Comparison of ENCODE assay signal across 1 cellular context in the genomic region with DNA sequence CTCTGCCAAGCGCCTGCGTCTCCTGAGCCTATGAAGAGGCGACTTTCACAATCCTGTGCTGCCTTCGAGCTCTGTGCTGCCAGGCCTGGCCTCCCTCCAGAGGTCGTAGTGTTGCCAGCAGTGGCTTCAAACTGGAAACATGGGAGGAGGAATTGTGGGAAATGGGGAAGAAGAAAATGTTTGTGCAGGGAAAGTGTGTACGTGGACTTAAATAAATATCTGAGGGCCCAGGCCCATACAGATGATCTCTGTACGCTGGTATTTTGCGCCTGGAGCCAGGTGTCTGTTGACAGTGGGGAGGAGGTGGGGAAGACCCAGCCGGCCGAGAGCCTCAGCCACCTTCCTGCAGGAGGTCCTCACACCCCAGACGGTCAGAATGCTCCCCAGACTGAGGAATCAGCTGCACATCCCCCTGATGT.
A peak's percentile ranks its signal among the peaks of the same experiment; 100 is the strongest.
TF ChIP-seq lines count a peak whose summit lies in the region.

No MANE protein-coding gene starts in this region.

TF ChIP-seq in A549, 52 proteins besides CTCF, POLR2A, EP300 and RAD21 (continued from another document):
- TF ChIP-seq, protein P1, sequence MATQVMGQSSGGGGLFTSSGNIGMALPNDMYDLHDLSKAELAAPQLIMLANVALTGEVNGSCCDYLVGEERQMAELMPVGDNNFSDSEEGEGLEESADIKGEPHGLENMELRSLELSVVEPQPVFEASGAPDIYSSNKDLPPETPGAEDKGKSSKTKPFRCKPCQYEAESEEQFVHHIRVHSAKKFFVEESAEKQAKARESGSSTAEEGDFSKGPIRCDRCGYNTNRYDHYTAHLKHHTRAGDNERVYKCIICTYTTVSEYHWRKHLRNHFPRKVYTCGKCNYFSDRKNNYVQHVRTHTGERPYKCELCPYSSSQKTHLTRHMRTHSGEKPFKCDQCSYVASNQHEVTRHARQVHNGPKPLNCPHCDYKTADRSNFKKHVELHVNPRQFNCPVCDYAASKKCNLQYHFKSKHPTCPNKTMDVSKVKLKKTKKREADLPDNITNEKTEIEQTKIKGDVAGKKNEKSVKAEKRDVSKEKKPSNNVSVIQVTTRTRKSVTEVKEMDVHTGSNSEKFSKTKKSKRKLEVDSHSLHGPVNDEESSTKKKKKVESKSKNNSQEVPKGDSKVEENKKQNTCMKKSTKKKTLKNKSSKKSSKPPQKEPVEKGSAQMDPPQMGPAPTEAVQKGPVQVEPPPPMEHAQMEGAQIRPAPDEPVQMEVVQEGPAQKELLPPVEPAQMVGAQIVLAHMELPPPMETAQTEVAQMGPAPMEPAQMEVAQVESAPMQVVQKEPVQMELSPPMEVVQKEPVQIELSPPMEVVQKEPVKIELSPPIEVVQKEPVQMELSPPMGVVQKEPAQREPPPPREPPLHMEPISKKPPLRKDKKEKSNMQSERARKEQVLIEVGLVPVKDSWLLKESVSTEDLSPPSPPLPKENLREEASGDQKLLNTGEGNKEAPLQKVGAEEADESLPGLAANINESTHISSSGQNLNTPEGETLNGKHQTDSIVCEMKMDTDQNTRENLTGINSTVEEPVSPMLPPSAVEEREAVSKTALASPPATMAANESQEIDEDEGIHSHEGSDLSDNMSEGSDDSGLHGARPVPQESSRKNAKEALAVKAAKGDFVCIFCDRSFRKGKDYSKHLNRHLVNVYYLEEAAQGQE (IDR thresholded peaks at IDR 0.05), result no peak
- peak; percentile 46; the same call in 1 of the 2 replicates for TF ChIP-seq FOXS1 (CRISPR knock-in tag; IDR thresholded peaks at IDR 0.05)
- TF ChIP-seq, protein P2, sequence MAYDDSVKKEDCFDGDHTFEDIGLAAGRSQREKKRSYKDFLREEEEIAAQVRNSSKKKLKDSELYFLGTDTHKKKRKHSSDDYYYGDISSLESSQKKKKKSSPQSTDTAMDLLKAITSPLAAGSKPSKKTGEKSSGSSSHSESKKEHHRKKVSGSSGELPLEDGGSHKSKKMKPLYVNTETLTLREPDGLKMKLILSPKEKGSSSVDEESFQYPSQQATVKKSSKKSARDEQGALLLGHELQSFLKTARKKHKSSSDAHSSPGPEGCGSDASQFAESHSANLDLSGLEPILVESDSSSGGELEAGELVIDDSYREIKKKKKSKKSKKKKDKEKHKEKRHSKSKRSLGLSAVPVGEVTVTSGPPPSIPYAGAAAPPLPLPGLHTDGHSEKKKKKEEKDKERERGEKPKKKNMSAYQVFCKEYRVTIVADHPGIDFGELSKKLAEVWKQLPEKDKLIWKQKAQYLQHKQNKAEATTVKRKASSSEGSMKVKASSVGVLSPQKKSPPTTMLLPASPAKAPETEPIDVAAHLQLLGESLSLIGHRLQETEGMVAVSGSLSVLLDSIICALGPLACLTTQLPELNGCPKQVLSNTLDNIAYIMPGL (CRISPR knock-in tag; IDR thresholded peaks at IDR 0.05; ENCODE audit: borderline replicate concordance), result no peak; the same call in 1 of the 2 replicates
- no peak for TF ChIP-seq FOSL2 (IDR thresholded peaks at IDR 0.05)
- TF ChIP-seq FOSL2 (CRISPR knock-in tag; IDR thresholded peaks at IDR 0.05), result peak; percentile 28
- TF ChIP-seq, protein P3, sequence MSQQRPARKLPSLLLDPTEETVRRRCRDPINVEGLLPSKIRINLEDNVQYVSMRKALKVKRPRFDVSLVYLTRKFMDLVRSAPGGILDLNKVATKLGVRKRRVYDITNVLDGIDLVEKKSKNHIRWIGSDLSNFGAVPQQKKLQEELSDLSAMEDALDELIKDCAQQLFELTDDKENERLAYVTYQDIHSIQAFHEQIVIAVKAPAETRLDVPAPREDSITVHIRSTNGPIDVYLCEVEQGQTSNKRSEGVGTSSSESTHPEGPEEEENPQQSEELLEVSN (IDR thresholded peaks at IDR 0.05; ENCODE audit: borderline replicate concordance, low read depth), result peak; percentile 68
- TF ChIP-seq, protein P4, sequence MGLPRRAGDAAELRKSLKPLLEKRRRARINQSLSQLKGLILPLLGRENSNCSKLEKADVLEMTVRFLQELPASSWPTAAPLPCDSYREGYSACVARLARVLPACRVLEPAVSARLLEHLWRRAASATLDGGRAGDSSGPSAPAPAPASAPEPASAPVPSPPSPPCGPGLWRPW (IDR thresholded peaks at IDR 0.05), result no peak
- TF ChIP-seq, protein P5, sequence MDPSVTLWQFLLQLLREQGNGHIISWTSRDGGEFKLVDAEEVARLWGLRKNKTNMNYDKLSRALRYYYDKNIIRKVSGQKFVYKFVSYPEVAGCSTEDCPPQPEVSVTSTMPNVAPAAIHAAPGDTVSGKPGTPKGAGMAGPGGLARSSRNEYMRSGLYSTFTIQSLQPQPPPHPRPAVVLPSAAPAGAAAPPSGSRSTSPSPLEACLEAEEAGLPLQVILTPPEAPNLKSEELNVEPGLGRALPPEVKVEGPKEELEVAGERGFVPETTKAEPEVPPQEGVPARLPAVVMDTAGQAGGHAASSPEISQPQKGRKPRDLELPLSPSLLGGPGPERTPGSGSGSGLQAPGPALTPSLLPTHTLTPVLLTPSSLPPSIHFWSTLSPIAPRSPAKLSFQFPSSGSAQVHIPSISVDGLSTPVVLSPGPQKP (IDR thresholded peaks at IDR 0.05; ENCODE audit: low read depth, low read length), result no peak
- peak in 1 of 2 experiments; percentile 73; a peak in 2 of 4 replicates for TF ChIP-seq CEBPB (IDR thresholded peaks at IDR 0.05)
- TF ChIP-seq, protein P6, sequence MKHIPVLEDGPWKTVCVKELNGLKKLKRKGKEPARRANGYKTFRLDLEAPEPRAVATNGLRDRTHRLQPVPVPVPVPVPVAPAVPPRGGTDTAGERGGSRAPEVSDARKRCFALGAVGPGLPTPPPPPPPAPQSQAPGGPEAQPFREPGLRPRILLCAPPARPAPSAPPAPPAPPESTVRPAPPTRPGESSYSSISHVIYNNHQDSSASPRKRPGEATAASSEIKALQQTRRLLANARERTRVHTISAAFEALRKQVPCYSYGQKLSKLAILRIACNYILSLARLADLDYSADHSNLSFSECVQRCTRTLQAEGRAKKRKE (CRISPR knock-in tag; IDR thresholded peaks at IDR 0.05; ENCODE audit: low read depth), result peak; percentile 79; the same call in 1 of the 2 replicates
- no peak for TF ChIP-seq FOSB (CRISPR knock-in tag; IDR thresholded peaks at IDR 0.05)
- no peak for TF ChIP-seq MAFK (IDR thresholded peaks at IDR 0.05; ENCODE audit: partially characterized antibody)
- TF ChIP-seq EHMT2 (IDR thresholded peaks at IDR 0.05; ENCODE audit: low read depth), result no peak
- TF ChIP-seq, protein P7, sequence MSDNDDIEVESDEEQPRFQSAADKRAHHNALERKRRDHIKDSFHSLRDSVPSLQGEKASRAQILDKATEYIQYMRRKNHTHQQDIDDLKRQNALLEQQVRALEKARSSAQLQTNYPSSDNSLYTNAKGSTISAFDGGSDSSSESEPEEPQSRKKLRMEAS (IDR thresholded peaks at IDR 0.05), result peak; percentile 81
- no peak for TF ChIP-seq KDM1A (IDR thresholded peaks at IDR 0.05; ENCODE audit: low read depth)
- TF ChIP-seq ZSCAN20 (CRISPR knock-in tag; IDR thresholded peaks at IDR 0.05), result peak; percentile 54; the same call in 1 of the 2 replicates
- TF ChIP-seq EHF (CRISPR knock-in tag; IDR thresholded peaks at IDR 0.05), result peak; percentile 94
- TF ChIP-seq GATA3 (IDR thresholded peaks at IDR 0.05; ENCODE audit: borderline replicate concordance), result peak; percentile 70
TF ChIP-seq in A549: peak in this region for 13.
